12 cellular contexts compared by ENCODE assay signal in the genomic region with DNA sequence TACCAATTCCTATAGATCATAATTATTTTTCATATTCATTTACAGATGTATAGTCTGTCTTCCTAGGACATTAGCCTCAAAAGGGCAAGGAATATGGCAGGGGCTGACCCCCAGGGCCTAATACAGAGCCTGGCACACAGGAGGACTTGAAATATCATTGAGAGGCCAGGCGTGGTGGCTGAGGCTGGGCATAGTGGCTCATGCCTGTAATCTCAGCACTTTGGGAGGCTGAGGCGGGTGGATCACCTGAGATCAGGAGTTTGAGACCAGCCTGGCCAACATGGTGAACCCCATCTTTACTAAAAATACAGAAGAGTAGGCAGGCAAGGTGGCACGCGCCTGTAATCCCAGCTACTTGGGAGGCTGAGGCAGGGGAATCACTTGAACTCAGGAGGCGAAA. TPM values are rescaled to one million over a fixed set of nuclear protein-coding genes. Genes with fewer than 3 reads are reported as not detected.
"Had no signal": no experiment of that assay in that cellular context is flagged by ENCODE, and none has a peak within 500 bp of the region (broad histone marks: within the 10 kb centered on the region; RNA-seq: fewer than 3 reads in every experiment).

No MANE protein-coding gene starts in this region.

RNA-seq across cellular contexts. Expression of a gene that starts 57.6 kb away (rescaled TPM):
- total RNA-seq: NCI-H460, OCI-LY7, PC-3, PC-9, Peyer's patch, Right ventricle myocardium inferior, Right ventricle myocardium superior, RPMI7951, SJCRH30, SJSA1, SK-MEL-5 had no signal
- polyA plus RNA-seq: SK-N-SH had no signal
